23 cellular contexts compared by ENCODE assay signal in genomic region chr3:15781131-15781530, GRCh38. TPM values are rescaled to one million over a fixed set of nuclear protein-coding genes. Genes with fewer than 3 reads are reported as not detected.
DNase-seq lines count a peak whose midpoint lies in the region; ATAC-seq, FAIRE-seq and TF ChIP-seq lines count a peak whose summit lies in the region.
"Had no signal": no experiment of that assay in that cellular context is flagged by ENCODE, and none has a peak within 500 bp of the region (broad histone marks: within the 10 kb centered on the region; RNA-seq: fewer than 3 reads in every experiment).

No MANE protein-coding gene starts in this region.

- no peak overlapping the region for H3K23ac ChIP-seq in IMR-90 (ENCODE audit: low read depth, low read length)

- H3K4me1 ChIP-seq in IMR-90 (ENCODE audit: control insufficient read depth, insufficient read depth, low read length) (peaks cover 9% of the 10 kb centered on the region), uterus (no peaks in the 10 kb centered on the region), HepG2 (ENCODE audit: insufficient read depth, low read length) (peaks cover 21% of the 10 kb centered on the region)

- TF ChIP-seq CTCF in IMR-90 (conservative IDR thresholded peaks at IDR 0.05; ENCODE audit: low read depth, low read length) (no peak), chondrocyte (IDR thresholded peaks at IDR 0.05) (no peak), osteocyte (IDR thresholded peaks at IDR 0.05) (no peak), uterus (IDR thresholded peaks at IDR 0.05) (no peak), HepG2 (CRISPR knock-in tag; IDR thresholded peaks at IDR 0.05) (no peak), GM10266 (IDR thresholded peaks at IDR 0.05; ENCODE audit: control insufficient read depth, insufficient read depth, low read depth, missing control alignments) (no peak)

- no peak overlapping the region for H2BK20ac ChIP-seq in IMR-90 (ENCODE audit: low read depth, low read length)

- no peaks in the 10 kb centered on the region for H3K9me1 ChIP-seq in IMR-90 (ENCODE audit: insufficient read depth, low read length)

- no peak overlapping the region for H2AK9ac ChIP-seq in IMR-90 (replicated peaks; ENCODE audit: low read depth, low read length, poor library complexity)

- H2BK15ac ChIP-seq in IMR-90 (ENCODE audit: low read depth, low read length): no peak overlapping the region

- no peak overlapping the region for H2AK5ac ChIP-seq in IMR-90 (ENCODE audit: low read depth, low read length)

- TF ChIP-seq EP300 in HepG2 (IDR thresholded peaks at IDR 0.05; ENCODE audit: low read depth in 2 of 2, low read length in 2 of 2) (no peak), HepG2 (CRISPR knock-in tag; IDR thresholded peaks at IDR 0.05; ENCODE audit: borderline replicate concordance) (no peak)

- H3K56ac ChIP-seq in IMR-90 (ENCODE audit: extremely low read depth, insufficient read depth, low read length): no peak overlapping the region

- BruUV-seq in IMR-90 (replicated peaks; lab: Mats Ljungman, UMichigan) (no TSS peak), HepG2 (replicated peaks; lab: Mats Ljungman, UMichigan) (no TSS peak)

- H3K36me3 ChIP-seq in IMR-90 (ENCODE audit: control insufficient read depth, insufficient read depth, low read length) (peaks cover 11% of the 10 kb centered on the region), uterus (no peaks in the 10 kb centered on the region), HepG2 (replicated peaks in 1 of 2; ENCODE audit: control insufficient read depth in 1 of 2, insufficient read depth in 2 of 2, low read length in 2 of 2) (0 out of 5 replicates have a peak, but pooled peaks cover 0 to 3% of the 10 kb centered on the region in 2 experiments)

- no peak overlapping the region; a peak in 1 of 4 replicates for H4K8ac ChIP-seq in IMR-90 (ENCODE audit: low read depth in 2 of 2, low read length in 2 of 2)

- no peak overlapping the region for H3K4me3 ChIP-seq in IMR-90 (ENCODE audit: insufficient read depth, low read depth, low read length)
- no peak overlapping the region for H3K4me3 ChIP-seq in uterus
- no peak overlapping the region for H3K4me3 ChIP-seq in HepG2 (replicated peaks in 1 of 3; ENCODE audit: insufficient read depth in 1 of 3, low read depth in 2 of 3, low read length in 3 of 3)
- H3K4me3 ChIP-seq: lung, SJSA1 had no signal

- no peak for ATAC-seq in IMR-90 (ENCODE audit: low read depth)
- ATAC-seq in HepG2: no peak
- ATAC-seq: activated T-cell treated with anti-CD3 and anti-CD28 coated beads, Interleukin-2, amount 50 U/mL, for 4 hours; T-helper 17 cell had no signal

- no peak overlapping the region for H3K18ac ChIP-seq in IMR-90 (ENCODE audit: low read depth, low read length)

- peaks cover 79% of the 10 kb centered on the region for H3K4me1 Mint-ChIP-seq in chondrocyte (ENCODE audit: low read depth)
- peaks cover 88% of the 10 kb centered on the region for H3K4me1 Mint-ChIP-seq in osteocyte (ENCODE audit: unreplicated experiment)

- peak overlapping the region; percentile 20 for H3K4me3 Mint-ChIP-seq in chondrocyte (ENCODE audit: unreplicated experiment)
- H3K4me3 Mint-ChIP-seq in osteocyte (ENCODE audit: unreplicated experiment): peak overlapping the region; percentile 46
- H3K4me3 Mint-ChIP-seq: activated T-cell treated with anti-CD3 and anti-CD28 coated beads, Interleukin-2, amount 50 U/mL, for 4 hours; CD4-positive, CD25-positive, alpha-beta regulatory T cell; endodermal cell; T-helper 17 cell had no signal

- H4K5ac ChIP-seq in IMR-90 (ENCODE audit: low read depth, low read length): no peak overlapping the region

- FAIRE-seq in HepG2 (lab: Jason Lieb, UNC): no peak
- FAIRE-seq: bronchial epithelial cell, kidney had no signal

- dilution Hi-C loops in IMR-90 (cut with HindIII; ENCODE audit: low sequenced_read_pairs, unreplicated experiment): no loop called here

- H3K27me3 ChIP-seq in IMR-90 (ENCODE audit: control insufficient read depth, insufficient read depth, low read length) (no peaks in the 10 kb centered on the region), uterus (no peaks in the 10 kb centered on the region), HepG2 (ENCODE audit: control insufficient read depth in 1 of 2, insufficient read depth in 2 of 2, low read length in 2 of 2) (no peaks in the 10 kb centered on the region)
- H3K27me3 ChIP-seq: neutrophil, SJSA1 had no signal

- H3K4me2 ChIP-seq in IMR-90 (ENCODE audit: low read depth, low read length): 0 out of 2 replicates have a peak overlapping the region, but pooled peaks have one; percentile 29
- H3K4me2 ChIP-seq in HepG2 (ENCODE audit: low read depth, low read length): no peak overlapping the region

- 0 out of 2 replicates have a peak overlapping the region, but pooled peaks have one; percentile 10 for H4K91ac ChIP-seq in IMR-90 (ENCODE audit: insufficient read depth, low read depth, low read length)

- no peak overlapping the region for H2AFZ ChIP-seq in IMR-90 (replicated peaks; ENCODE audit: low read length, poor library complexity)
- no peak overlapping the region for H2AFZ ChIP-seq in HepG2 (ENCODE audit: low read length)

- in situ Hi-C loops in IMR-90 (cut with MboI; ENCODE audit: low sequenced_read_pairs) (no loop called here), HepG2 (cut with HindIII; ENCODE audit: extremely low pct_ligation_motif_present, low pct_unique_long_range_greater_than_20kb) (no loop called here)

- H3K79me1 ChIP-seq in IMR-90 (ENCODE audit: low read depth in 1 of 2, low read length in 2 of 2): peaks cover 16 to 26% of the 10 kb centered on the region in 2 experiments

- H3K79me2 ChIP-seq in HepG2 (ENCODE audit: insufficient read depth, low read length): peaks cover 26% of the 10 kb centered on the region

- H3K9ac ChIP-seq in IMR-90 (ENCODE audit: low read depth, low read length) (no peak overlapping the region), HepG2 (ENCODE audit: insufficient read depth, low read depth, low read length) (no peak overlapping the region)

- no peak for TF ChIP-seq RAD21 in IMR-90 (IDR thresholded peaks at IDR 0.05; ENCODE audit: low read length)
- no peak for TF ChIP-seq RAD21 in HepG2 (CRISPR knock-in tag; IDR thresholded peaks at IDR 0.05)

- H3K9me3 Mint-ChIP-seq in chondrocyte (ENCODE audit: low read depth) (peaks cover 2% of the 10 kb centered on the region), osteocyte (ENCODE audit: unreplicated experiment) (no peaks in the 10 kb centered on the region)
- H3K9me3 Mint-ChIP-seq: activated T-cell treated with anti-CD3 and anti-CD28 coated beads, Interleukin-2, amount 50 U/mL, for 4 hours; CD4-positive, CD25-positive, alpha-beta regulatory T cell; endodermal cell had no signal

- intact Hi-C loops in IMR-90 (cut with micrococcal nuclease): no loop called here
- intact Hi-C loops in uterus (cut with DNase I; ENCODE audit: low total_unique reads): no loop called here
- intact Hi-C loops in HepG2 (cut with micrococcal nuclease; ENCODE audit: unreplicated experiment): no loop called here

- H3K27ac ChIP-seq in IMR-90 (ENCODE audit: insufficient read depth, low read length) (peak overlapping the region; percentile 59; the same call in 1 of the 2 replicates), uterus (peak overlapping the region; percentile 72 to 90), HepG2 (ENCODE audit: extremely low read length, insufficient read depth, low read length) (no peak overlapping the region)
- H3K27ac ChIP-seq: neutrophil had no signal

- CTCF ChIA-PET in IMR-90 (lab: Yijun Ruan, JAX) (interaction anchor here (1.6 kb wide), 1 partner anchor 55 kb away, joined by 3 read pairs; no protein-coding TSS in a partner anchor), HepG2 (lab: Yijun Ruan, JAX; ENCODE audit: low intra/inter-chr PET ratio, low total read pairs) (no interaction called here)

- H2BK120ac ChIP-seq in IMR-90 (ENCODE audit: low read depth, low read length): no peak overlapping the region

- H3K27ac Mint-ChIP-seq in chondrocyte (ENCODE audit: unreplicated experiment) (peak overlapping the region; percentile 96), osteocyte (ENCODE audit: unreplicated experiment) (peak overlapping the region; percentile 90)
- H3K27ac Mint-ChIP-seq: CD4-positive, CD25-positive, alpha-beta regulatory T cell; endodermal cell had no signal

- H3K9me3 ChIP-seq in IMR-90 (ENCODE audit: control insufficient read depth, insufficient read depth, low read length) (no peaks in the 10 kb centered on the region), uterus (no peaks in the 10 kb centered on the region), HepG2 (ENCODE audit: low read length) (no peaks in the 10 kb centered on the region)
- H3K9me3 ChIP-seq: neutrophil, SJSA1 had no signal

- TF ChIP-seq POLR2A in IMR-90 (IDR thresholded peaks at IDR 0.05; ENCODE audit: low read depth, low read length): no peak
- TF ChIP-seq POLR2A in uterus (IDR thresholded peaks at IDR 0.05): no peak
- TF ChIP-seq POLR2A in HepG2 (IDR thresholded peaks at IDR 0.05; ENCODE audit: insufficient read depth in 1 of 2, low read depth in 2 of 2, low read length in 2 of 2): no peak

- no peak overlapping the region for H3K4ac ChIP-seq in IMR-90 (ENCODE audit: low read depth, low read length)

- H3K36me3 Mint-ChIP-seq in chondrocyte (ENCODE audit: low read depth) (peaks cover 29% of the 10 kb centered on the region), osteocyte (ENCODE audit: unreplicated experiment) (peaks cover 47% of the 10 kb centered on the region)

- POLR2A ChIA-PET in IMR-90 (lab: Charles Lee; ENCODE audit: unreplicated experiment) (interaction anchor here (0.5 to 0.6 kb wide), 2 partner anchors 15 to 16 kb away, joined by 3 read pairs; no protein-coding TSS in a partner anchor), HepG2 (lab: Yijun Ruan, JAX) (no interaction called here)

- no peak overlapping the region for H3K14ac ChIP-seq in IMR-90 (replicated peaks; ENCODE audit: low read depth, low read length)

- H3K27me3 Mint-ChIP-seq in chondrocyte (ENCODE audit: low read depth) (no peaks in the 10 kb centered on the region), osteocyte (ENCODE audit: unreplicated experiment) (no peaks in the 10 kb centered on the region)
- H3K27me3 Mint-ChIP-seq: CD4-positive, CD25-positive, alpha-beta regulatory T cell; T-helper 17 cell had no signal

- peaks cover 4% of the 10 kb centered on the region; the same call in 1 of the 2 replicates for H4K20me1 ChIP-seq in IMR-90 (ENCODE audit: insufficient read depth, low read length)
- no peaks in the 10 kb centered on the region for H4K20me1 ChIP-seq in HepG2 (ENCODE audit: insufficient read depth, low read length)

- no peak overlapping the region for H2BK5ac ChIP-seq in IMR-90 (ENCODE audit: low read depth, low read length, poor library complexity, severe bottlenecking)

- no peak for DNase-seq in IMR-90
- DNase-seq in chondrocyte (ENCODE audit: low spot score): no peak
- no peak for DNase-seq in osteocyte (ENCODE audit: extremely low spot score, unreplicated experiment)
- no peak for DNase-seq in uterus
- no peak for DNase-seq in NCI-H526 (lab: John Stamatoyannopoulos, UW)
- no peak for DNase-seq in HepG2 (ENCODE audit: low spot score)
- DNase-seq in GM10266 (ENCODE audit: extremely low spot score): no peak
- DNase-seq: activated CD4-positive, alpha-beta T cell treated with anti-CD3 and anti-CD28 coated beads for 4 hours; activated naive CD4-positive, alpha-beta T cell; activated T-cell treated with anti-CD3 and anti-CD28 coated beads, Interleukin-2, amount 50 U/mL, for 4 hours; CD4-positive, CD25-positive, alpha-beta regulatory T cell; cortex of kidney; endodermal cell; glutamatergic neuron; kidney; NCI-H1417; NCI-H2081 treated with DMSO at 0.1 percent for 48 hours; NCI-H446 treated with DMSO at 0.1 percent for 48 hours; T-helper 17 cell had no signal

RNA-seq across cellular contexts. Expression of gene ANKRD28, which starts 16.6 kb away (rescaled TPM):
- total RNA-seq in IMR-90 (2012; rRNA removed) (211 and 223 TPM in 2 replicates), chondrocyte (92.5 to 124 TPM (median 104 TPM) in 3 replicates), osteocyte (151 and 160 TPM in 2 replicates), uterus (10 to 100 TPM; 20.0 to 86.8 (median 37.6) TPM), HepG2 (2016; rRNA removed; fragmentation: Illumina TruSeq; extraction: Trizol) (28.9 and 40.2 TPM in 2 replicates)
- polyA plus RNA-seq in IMR-90 (2012; rRNA removed) (39.2 and 52.6 TPM in 2 replicates), HepG2 (2011; rRNA removed) (20.7 and 21.0 TPM in 2 replicates)
- polyA plus RNA-seq in IMR-90 (2012; cell fraction: cytosol; rRNA removed): 14.2 and 22.7 TPM in 2 replicates
- polyA plus RNA-seq in IMR-90 (2012; cell fraction: nucleus; rRNA removed; ENCODE audit: low replicate concordance): 23.2 and 164 TPM in 2 replicates
- 11.3 and 13.1 TPM in 2 replicates for total RNA-seq in HepG2 (2016; cell fraction: cytosol; rRNA removed; fragmentation: Illumina TruSeq; extraction: Trizol; ENCODE audit: low read depth)
- 28.4 and 36.2 TPM in 2 replicates for total RNA-seq in HepG2 (2016; cell fraction: insoluble cytoplasmic fraction; rRNA removed; fragmentation: Illumina TruSeq; extraction: Trizol)
- total RNA-seq in HepG2 (2016; cell fraction: membrane; rRNA removed; fragmentation: Illumina TruSeq; extraction: Trizol): 11.2 and 14.5 TPM in 2 replicates
- 41.2 and 46.8 TPM in 2 replicates for total RNA-seq in HepG2 (2016; cell fraction: nucleus; rRNA removed; fragmentation: Illumina TruSeq; extraction: Trizol)
- polyA plus RNA-seq in HepG2 (2011; cell fraction: cytosol; rRNA removed): 9.2 and 14.8 TPM in 2 replicates
- 30.1 TPM in 2 replicates for polyA plus RNA-seq in HepG2 (2011; cell fraction: nucleus; rRNA removed)
- polyA plus RNA-seq in HepG2 (2012): 18.6 and 18.7 TPM in 2 replicates
- polyA plus RNA-seq in HepG2 (2016; cell fraction: cytosol; fragmentation: Illumina TruSeq; extraction: Trizol; ENCODE audit: low read depth): 0.62 and 0.75 TPM in 2 replicates
- 23.3 and 24.0 TPM in 2 replicates for polyA plus RNA-seq in HepG2 (2016; cell fraction: insoluble cytoplasmic fraction; fragmentation: Illumina TruSeq; extraction: Trizol; ENCODE audit: low read depth)
- polyA plus RNA-seq in HepG2 (2016; cell fraction: membrane; fragmentation: Illumina TruSeq; extraction: Trizol; ENCODE audit: low read depth): 3.1 and 4.0 TPM in 2 replicates
- polyA plus RNA-seq in HepG2 (2016; cell fraction: nucleus; fragmentation: Illumina TruSeq; extraction: Trizol; ENCODE audit: insufficient read depth, low read depth): 32.5 and 40.7 TPM in 2 replicates
- polyA minus RNA-seq in HepG2 (2011; rRNA and poly(A)+ RNA removed; ENCODE audit: low replicate concordance): 40.3 and 73.4 TPM in 2 replicates
- polyA minus RNA-seq in HepG2 (2011; cell fraction: cytosol; rRNA and poly(A)+ RNA removed): 19.9 TPM in 2 replicates
- 106 and 111 TPM in 2 replicates for polyA minus RNA-seq in HepG2 (2011; cell fraction: nucleus; rRNA and poly(A)+ RNA removed)
